ENCODE assay signal across 17 cellular contexts in the genomic region with DNA sequence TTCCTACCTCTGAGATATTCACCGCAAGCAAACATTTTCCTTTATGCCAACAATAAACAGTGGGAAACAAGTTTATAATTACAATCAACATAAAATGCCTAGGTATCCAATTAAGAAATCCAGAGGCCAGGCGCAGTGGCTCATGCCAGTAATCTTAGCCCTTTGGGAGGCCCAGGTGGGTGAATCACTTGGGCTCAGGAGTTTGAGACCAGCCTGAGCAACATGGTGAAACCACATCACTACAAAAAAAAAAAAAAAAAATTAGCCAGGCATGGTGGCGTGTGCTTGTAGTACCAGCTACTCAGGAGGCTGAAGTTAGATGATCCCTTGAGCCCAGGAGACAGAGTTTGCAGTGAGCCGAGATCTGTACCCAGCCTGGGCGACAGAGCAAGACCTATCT. TPM values are rescaled to one million over a fixed set of nuclear protein-coding genes. Genes with fewer than 3 reads are reported as not detected.
DNase-seq lines count a peak whose midpoint lies in the region; ATAC-seq and TF ChIP-seq lines count a peak whose summit lies in the region.
"Had no signal": no experiment of that assay in that cellular context is flagged by ENCODE, and none has a peak within 500 bp of the region (broad histone marks: within the 10 kb centered on the region; RNA-seq: fewer than 3 reads in every experiment).

No MANE protein-coding gene starts in this region.

- TF ChIP-seq CTCF in right lobe of liver (IDR thresholded peaks at IDR 0.05) (no peak), transverse colon (IDR thresholded peaks at IDR 0.05) (no peak)

- no peak for TF ChIP-seq POLR2A in right lobe of liver (IDR thresholded peaks at IDR 0.05)
- TF ChIP-seq POLR2A in transverse colon (IDR thresholded peaks at IDR 0.05), result no peak

- in situ Hi-C loops in transverse colon (cut with MboI; ENCODE audit: low pct_ligation_motif_present in 1 of 4, low pct_unique_long_range_greater_than_20kb in 1 of 4, low sequenced_read_pairs in 3 of 4), result no loop called here

- DNase-seq in activated naive CD4-positive, alpha-beta T cell treated with Interleukin-2 at 50 U/mL for 16 hours, result no peak
- no peak for DNase-seq in T-cell
- peak in 1 of 3 donors; percentile 37 for DNase-seq in right lobe of liver
- DNase-seq in transverse colon, result no peak
- no peak for DNase-seq in effector memory CD4-positive, alpha-beta T cell
- DNase-seq in germinal center (ENCODE audit: low spot score), result no peak
- DNase-seq in DMS79 (lab: John Stamatoyannopoulos, UW), result no peak
- DNase-seq: MV-4-11, NCI-H226, T-helper 1 cell had no signal

- POLR2A ChIA-PET in T-cell (lab: Charles Lee), result no interaction called here

- H3K36me3 ChIP-seq in right lobe of liver (no peaks in the 10 kb centered on the region), transverse colon (no peaks in the 10 kb centered on the region)
- H3K36me3 ChIP-seq in effector memory CD4-positive, alpha-beta T cell (ENCODE audit: control insufficient read depth, insufficient read depth, low read length), result no peaks in the 10 kb centered on the region

- H3K4me3 ChIP-seq in right lobe of liver (no peak overlapping the region), transverse colon (no peak overlapping the region)
- no peak overlapping the region for H3K4me3 ChIP-seq in effector memory CD4-positive, alpha-beta T cell (ENCODE audit: insufficient read depth, low read depth, low read length, poor library complexity, severe bottlenecking)
- H3K4me3 ChIP-seq: smooth muscle cell had no signal

- no peaks in the 10 kb centered on the region for H3K27me3 Mint-ChIP-seq in activated naive CD4-positive, alpha-beta T cell treated with anti-CD3 and anti-CD28 coated beads, Interleukin-2, amount 50 U/mL, for 24 hours
- no peaks in the 10 kb centered on the region for H3K27me3 Mint-ChIP-seq in T-cell
- H3K27me3 Mint-ChIP-seq: B cell had no signal

- peaks cover 2% of the 10 kb centered on the region for H3K36me3 Mint-ChIP-seq in activated naive CD4-positive, alpha-beta T cell treated with anti-CD3 and anti-CD28 coated beads, Interleukin-2, amount 50 U/mL, for 24 hours
- H3K36me3 Mint-ChIP-seq in T-cell, result peaks cover 4% of the 10 kb centered on the region

- peaks cover 73% of the 10 kb centered on the region for H3K4me1 Mint-ChIP-seq in activated naive CD4-positive, alpha-beta T cell treated with anti-CD3 and anti-CD28 coated beads, Interleukin-2, amount 50 U/mL, for 24 hours
- H3K4me1 Mint-ChIP-seq in T-cell, result peaks cover 55 to 63% (median 63%) of the 10 kb centered on the region in 3 donors

- H3K4me1 ChIP-seq in right lobe of liver (peaks cover 0 to 86% (median 38%) of the 10 kb centered on the region in 4 donors), transverse colon (peaks cover 54 to 97% (median 87%) of the 10 kb centered on the region in 4 donors)
- H3K4me1 ChIP-seq in effector memory CD4-positive, alpha-beta T cell (ENCODE audit: control insufficient read depth, insufficient read depth, low read length, poor library complexity, severe bottlenecking), result peaks cover 70% of the 10 kb centered on the region

- no peak for ATAC-seq in T-cell (replicated peaks in 1 of 4)
- ATAC-seq in right lobe of liver, result no peak

- no peaks in the 10 kb centered on the region for H3K9me3 Mint-ChIP-seq in activated naive CD4-positive, alpha-beta T cell treated with anti-CD3 and anti-CD28 coated beads, Interleukin-2, amount 50 U/mL, for 24 hours
- no peaks in the 10 kb centered on the region for H3K9me3 Mint-ChIP-seq in T-cell
- H3K9me3 Mint-ChIP-seq: neural crest cell had no signal

- WGBS in right lobe of liver (ENCODE audit: insufficient coverage, low coverage, low lambda C conversion rate, missing lambda C conversion rate), result 87% methylated on average over 5 of the region's 5 CpGs
- 90 to 95% methylated on average over 2 to 5 of the region's 5 CpGs for WGBS in transverse colon (ENCODE audit: low coverage in 1 of 2), 2 donors

- no peaks in the 10 kb centered on the region for H3K27me3 ChIP-seq in right lobe of liver
- H3K27me3 ChIP-seq in transverse colon, result no peaks in the 10 kb centered on the region
- no peaks in the 10 kb centered on the region for H3K27me3 ChIP-seq in effector memory CD4-positive, alpha-beta T cell (replicated peaks; ENCODE audit: control insufficient read depth, insufficient read depth, low read length, poor library complexity, severe bottlenecking)

- intact Hi-C loops in right lobe of liver (cut with DNase I) (loop anchor here in 1 of 2 donors (10.0 kb wide), 1 partner anchor 55 kb away; no protein-coding TSS in a partner anchor), transverse colon (cut with DNase I; ENCODE audit: low total_unique reads) (no loop called here)

- H3K27ac Mint-ChIP-seq in activated naive CD4-positive, alpha-beta T cell treated with anti-CD3 and anti-CD28 coated beads, Interleukin-2, amount 50 U/mL, for 24 hours, result peak overlapping the region; percentile 73
- H3K27ac Mint-ChIP-seq in T-cell, result peak overlapping the region; percentile 95 to 96

- H3K4me3 Mint-ChIP-seq in activated naive CD4-positive, alpha-beta T cell treated with anti-CD3 and anti-CD28 coated beads, Interleukin-2, amount 50 U/mL, for 24 hours, result no peak overlapping the region
- H3K4me3 Mint-ChIP-seq in T-cell, result peak overlapping the region in 1 of 3 donors; percentile 46
- H3K4me3 Mint-ChIP-seq: B cell, neural crest cell had no signal

- no peaks in the 10 kb centered on the region for H3K9me3 ChIP-seq in right lobe of liver
- H3K9me3 ChIP-seq in transverse colon, result no peaks in the 10 kb centered on the region
- H3K9me3 ChIP-seq in effector memory CD4-positive, alpha-beta T cell (ENCODE audit: control insufficient read depth, low read length), result no peaks in the 10 kb centered on the region

- CTCF ChIA-PET in T-cell (lab: Charles Lee), result interaction anchor here in 1 of 2 donors (0.6 kb wide), 1 partner anchor 588 kb away, joined by 6 read pairs; no protein-coding TSS in a partner anchor

- peak overlapping the region; percentile 10 to 38 (median 30) for H3K27ac ChIP-seq in right lobe of liver
- H3K27ac ChIP-seq in transverse colon, result peak overlapping the region; percentile 52 to 85 (median 72)
- H3K27ac ChIP-seq in effector memory CD4-positive, alpha-beta T cell (ENCODE audit: insufficient read depth, low read length, poor library complexity, severe bottlenecking), result no peak overlapping the region

- no peak for TF ChIP-seq EP300 in transverse colon (IDR thresholded peaks at IDR 0.05; ENCODE audit: low read depth)

RNA-seq across cellular contexts. Expression of a gene that starts 17.3 kb away (rescaled TPM):
- 100 to 1,000 TPM in 3 of 5 donors, 10 to 100 TPM in 2; 86.1 to 106 (median 101) TPM for total RNA-seq in T-cell
- total RNA-seq in right lobe of liver, result 10 to 100 TPM; 23.7 to 81.4 (median 29.6) TPM
- total RNA-seq in transverse colon, result 10 to 100 TPM; 40.4 to 62.6 (median 53.8) TPM

RNA-seq across cellular contexts. Expression of a gene that starts 32.1 kb away (rescaled TPM):
- total RNA-seq in T-cell, result not detected
- not detected for total RNA-seq in right lobe of liver
- 1 to 10 TPM in 3 of 4 donors, not detected in 1; 6.0 to 9.7 (median 9.3) TPM for total RNA-seq in transverse colon
- total RNA-seq: astrocyte, B cell, H1, kidney epithelial cell, neural crest cell, smooth muscle cell had no signal
